In the genomic region with DNA sequence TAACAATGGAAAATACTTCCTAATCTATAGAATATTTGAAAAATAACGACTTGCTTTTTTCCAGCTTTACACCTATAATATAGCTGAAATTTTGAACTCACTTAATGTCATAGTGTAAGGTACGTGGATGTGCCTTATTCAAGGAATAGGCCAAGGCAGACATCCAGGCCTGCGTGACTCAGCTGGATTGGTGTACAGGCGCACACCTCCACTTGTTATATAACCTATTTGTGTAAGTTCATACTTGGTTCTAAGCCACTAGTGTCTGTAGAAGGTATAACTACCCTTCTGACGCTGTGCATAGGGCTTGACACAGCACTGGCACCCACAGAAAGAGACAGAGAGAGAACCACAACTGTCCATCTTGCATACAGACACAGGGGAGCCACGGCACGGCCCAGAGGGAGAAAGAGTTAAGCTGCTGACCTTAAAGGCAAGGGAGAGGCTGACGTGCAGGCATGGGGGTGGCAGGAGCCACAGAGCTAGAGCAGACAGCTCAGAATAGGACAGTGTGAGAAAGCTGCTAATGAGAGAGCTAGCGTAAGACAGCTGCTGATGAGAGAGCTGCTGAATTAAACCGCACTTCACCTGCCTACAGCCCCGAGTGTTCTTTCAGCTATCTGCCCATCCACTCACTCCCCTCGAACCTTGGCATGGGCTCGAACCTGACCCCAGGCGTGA, we compare ENCODE assay signal across 1 cellular context.
TF ChIP-seq lines count a peak whose summit lies in the region.

No MANE protein-coding gene starts in this region.

TF ChIP-seq in GM23338, 12 proteins besides CTCF, POLR2A, EP300 and RAD21 (continued from another document):
- TF ChIP-seq ZNF462 (CRISPR knock-in tag; IDR thresholded peaks at IDR 0.05) (no peak), EZH2phosphoT487 (IDR thresholded peaks at IDR 0.05; ENCODE audit: unreplicated experiment) (no peak)
- TF ChIP-seq, protein P1, sequence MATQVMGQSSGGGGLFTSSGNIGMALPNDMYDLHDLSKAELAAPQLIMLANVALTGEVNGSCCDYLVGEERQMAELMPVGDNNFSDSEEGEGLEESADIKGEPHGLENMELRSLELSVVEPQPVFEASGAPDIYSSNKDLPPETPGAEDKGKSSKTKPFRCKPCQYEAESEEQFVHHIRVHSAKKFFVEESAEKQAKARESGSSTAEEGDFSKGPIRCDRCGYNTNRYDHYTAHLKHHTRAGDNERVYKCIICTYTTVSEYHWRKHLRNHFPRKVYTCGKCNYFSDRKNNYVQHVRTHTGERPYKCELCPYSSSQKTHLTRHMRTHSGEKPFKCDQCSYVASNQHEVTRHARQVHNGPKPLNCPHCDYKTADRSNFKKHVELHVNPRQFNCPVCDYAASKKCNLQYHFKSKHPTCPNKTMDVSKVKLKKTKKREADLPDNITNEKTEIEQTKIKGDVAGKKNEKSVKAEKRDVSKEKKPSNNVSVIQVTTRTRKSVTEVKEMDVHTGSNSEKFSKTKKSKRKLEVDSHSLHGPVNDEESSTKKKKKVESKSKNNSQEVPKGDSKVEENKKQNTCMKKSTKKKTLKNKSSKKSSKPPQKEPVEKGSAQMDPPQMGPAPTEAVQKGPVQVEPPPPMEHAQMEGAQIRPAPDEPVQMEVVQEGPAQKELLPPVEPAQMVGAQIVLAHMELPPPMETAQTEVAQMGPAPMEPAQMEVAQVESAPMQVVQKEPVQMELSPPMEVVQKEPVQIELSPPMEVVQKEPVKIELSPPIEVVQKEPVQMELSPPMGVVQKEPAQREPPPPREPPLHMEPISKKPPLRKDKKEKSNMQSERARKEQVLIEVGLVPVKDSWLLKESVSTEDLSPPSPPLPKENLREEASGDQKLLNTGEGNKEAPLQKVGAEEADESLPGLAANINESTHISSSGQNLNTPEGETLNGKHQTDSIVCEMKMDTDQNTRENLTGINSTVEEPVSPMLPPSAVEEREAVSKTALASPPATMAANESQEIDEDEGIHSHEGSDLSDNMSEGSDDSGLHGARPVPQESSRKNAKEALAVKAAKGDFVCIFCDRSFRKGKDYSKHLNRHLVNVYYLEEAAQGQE (IDR thresholded peaks at IDR 0.05; ENCODE audit: unreplicated experiment): no peak
TF ChIP-seq in GM23338: peak in this region for 0.
